20 cellular contexts compared by ENCODE assay signal in the genomic region with DNA sequence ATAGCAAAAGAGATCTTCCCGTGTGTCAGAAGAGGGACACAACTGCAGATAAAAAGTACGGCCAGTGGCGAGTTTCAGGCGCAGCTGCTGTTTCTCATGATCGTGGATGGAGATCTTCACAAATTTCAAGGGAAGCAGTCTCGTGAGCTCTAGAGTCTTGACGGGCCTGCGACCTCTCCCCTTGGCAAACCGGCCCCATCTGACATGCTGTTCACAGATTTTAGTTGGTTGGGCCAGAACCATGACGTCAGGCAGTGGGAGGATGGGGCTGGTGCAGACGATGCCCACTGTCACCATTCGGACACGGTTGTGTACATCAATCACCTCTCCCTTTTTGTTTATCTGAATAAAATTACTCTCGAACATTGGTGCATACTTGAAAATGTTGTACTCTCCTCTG. TPM values are rescaled to one million over a fixed set of nuclear protein-coding genes. Genes with fewer than 3 reads are reported as not detected.
"Had no signal": no experiment of that assay in that cellular context is flagged by ENCODE, and none has a peak within 500 bp of the region (broad histone marks: within the 10 kb centered on the region; RNA-seq: fewer than 3 reads in every experiment).

No MANE protein-coding gene starts in this region.

- H3K27me3 ChIP-seq: upper lobe of right lung had no signal

- H3K9me3 Mint-ChIP-seq: immature natural killer cell, nephron had no signal

- H3K4me3 ChIP-seq: breast epithelium, SJCRH30, thoracic aorta, upper lobe of right lung had no signal

- DNase-seq: aorta; cerebellar nuclear complex; effector CD8-positive, alpha-beta T cell; foreskin melanocyte; immature natural killer cell; nucleus accumbens; SJCRH30; SW 1271; T1000; upper lobe of right lung had no signal

- H3K4me3 Mint-ChIP-seq: immature natural killer cell, nephron had no signal

- H3K4me1 ChIP-seq: breast epithelium, upper lobe of right lung had no signal

- H3K4me1 Mint-ChIP-seq: nephron had no signal

- H3K36me3 ChIP-seq: breast epithelium, SJCRH30, thoracic aorta, upper lobe of right lung had no signal

- ATAC-seq: activated CD4-positive, CD25-positive, alpha-beta regulatory T cell treated with anti-CD3 and anti-CD28 coated beads, Interleukin-2, amount 50 U/mL, for 24 hours; upper lobe of right lung had no signal

- H3K27ac ChIP-seq: breast epithelium, RWPE1, SJCRH30, thoracic aorta, upper lobe of right lung had no signal

- H3K27ac Mint-ChIP-seq: immature natural killer cell, nephron had no signal

- H3K9me3 ChIP-seq: breast epithelium, SJCRH30, thoracic aorta, upper lobe of right lung had no signal

- H3K36me3 Mint-ChIP-seq: immature natural killer cell had no signal

RNA-seq across cellular contexts. Expression of a gene that starts 0.4 kb away (rescaled TPM):
- total RNA-seq: aorta, breast epithelium, fibroblast of lung, lower leg skin, mesenteric fat pad, posterior vena cava, SJCRH30, skeletal muscle tissue, thoracic aorta, upper lobe of right lung had no signal
- polyA plus RNA-seq: aorta, fibroblast of lung, immature natural killer cell had no signal

RNA-seq across cellular contexts. Expression of a gene that starts 15.0 kb away (rescaled TPM):
- total RNA-seq: SJCRH30 had no signal
- polyA plus RNA-seq: fibroblast of lung had no signal
